ENCODE assay signal across 8 cellular contexts in genomic region chr10:68074775-68075549, GRCh38. TPM values are rescaled to one million over a fixed set of nuclear protein-coding genes. Genes with fewer than 3 reads are reported as not detected.
A peak's percentile ranks its signal among the peaks of the same experiment; 100 is the strongest.
DNase-seq lines count a peak whose midpoint lies in the region; ATAC-seq and TF ChIP-seq lines count a peak whose summit lies in the region.

HERC4 (minus strand) TSS chr10:68075283; CDS start chr10:68073108, 2,175 bp downstream.

- peak within 1 kb of the TSS; percentile 94 for H3K4me3 Mint-ChIP-seq in activated CD4-positive, alpha-beta T cell treated with anti-CD3 and anti-CD28 coated beads, Interleukin-2, amount 10 ng/mL, durations not matched to agents 24 days and 14 days

- TF ChIP-seq CTCF in colonic mucosa (IDR thresholded peaks at IDR 0.05), result no peak

- peak; percentile 75 to 79 for DNase-seq in AML-193 (lab: John Stamatoyannopoulos, UW)
- DNase-seq in NCI-H460 (ENCODE audit: extremely low read depth, low read depth), result peak; percentile 92
- peak; percentile 96 for DNase-seq in activated CD4-positive, alpha-beta T cell treated with anti-CD3 and anti-CD28 coated beads, Interleukin-2, amount 10 ng/mL, durations not matched to agents 24 days and 14 days
- DNase-seq in colonic mucosa, result peak; percentile 95
- DNase-seq in stimulated activated CD4-positive, alpha-beta T cell treated with anti-CD3 and anti-CD28 coated beads, Interleukin-1b, Interleukin-23, amount 100 ng/mL, for 24 hours (ENCODE audit: low read depth in 4 of 4, low spot score in 1 of 4), result peak; percentile 76 to 88 (median 86)

- H3K27ac Mint-ChIP-seq in activated CD4-positive, alpha-beta T cell treated with anti-CD3 and anti-CD28 coated beads, Interleukin-2, amount 10 ng/mL, durations not matched to agents 24 days and 14 days, result peak within 1 kb of the TSS; percentile 91

- ATAC-seq in GM19023 (IDR thresholded peaks at IDR 0.05; ENCODE audit: unreplicated experiment) (peak; percentile 96), HG03196 (IDR thresholded peaks at IDR 0.05; ENCODE audit: unreplicated experiment) (peak; percentile 95)

- peaks cover 5% of the 10 kb centered on the region for H3K9me3 Mint-ChIP-seq in activated CD4-positive, alpha-beta T cell treated with anti-CD3 and anti-CD28 coated beads, Interleukin-2, amount 10 ng/mL, durations not matched to agents 24 days and 14 days

- no peaks in the 10 kb centered on the region for H3K27me3 ChIP-seq in colonic mucosa
- H3K27me3 ChIP-seq in layer of hippocampus (ENCODE audit: control insufficient read depth, insufficient read depth, low read length), result no peaks in the 10 kb centered on the region

- intact Hi-C loops in activated CD4-positive, alpha-beta T cell treated with anti-CD3 and anti-CD28 coated beads, Interleukin-2, amount 10 ng/mL, durations not matched to agents 24 days and 14 days (cut with micrococcal nuclease), result loop anchor here (1.0 to 2.0 kb wide), 7 partner anchors 32 to 826 kb away; partner anchors contain the start of gene DDX50
- intact Hi-C loops in colonic mucosa (cut with DNase I), result loop anchor here (10.0 kb wide), 1 partner anchor 190 kb away; the partner anchor contains the start of gene SIRT1

- peak within 1 kb of the TSS; percentile 99 for H3K27ac ChIP-seq in colonic mucosa
- peak within 1 kb of the TSS; percentile 96 for H3K27ac ChIP-seq in layer of hippocampus (ENCODE audit: low read depth, low read length)

- peaks cover 31% of the 10 kb centered on the region for H3K4me1 Mint-ChIP-seq in activated CD4-positive, alpha-beta T cell treated with anti-CD3 and anti-CD28 coated beads, Interleukin-2, amount 10 ng/mL, durations not matched to agents 24 days and 14 days

- H3K9ac ChIP-seq in colonic mucosa (ENCODE audit: low read depth in 2 of 2, low read length in 2 of 2), result peak within 1 kb of the TSS; percentile 98 to 99

- H3K27me3 Mint-ChIP-seq in activated CD4-positive, alpha-beta T cell treated with anti-CD3 and anti-CD28 coated beads, Interleukin-2, amount 10 ng/mL, durations not matched to agents 24 days and 14 days, result no peaks in the 10 kb centered on the region

- peaks cover 9% of the 10 kb centered on the region for H3K4me1 ChIP-seq in colonic mucosa

- no peaks in the 10 kb centered on the region for H3K36me3 ChIP-seq in colonic mucosa

- peaks cover 22% of the 10 kb centered on the region for H3K36me3 Mint-ChIP-seq in activated CD4-positive, alpha-beta T cell treated with anti-CD3 and anti-CD28 coated beads, Interleukin-2, amount 10 ng/mL, durations not matched to agents 24 days and 14 days (ENCODE audit: low read depth)

- H3K4me3 ChIP-seq in colonic mucosa, result peak within 1 kb of the TSS; percentile 85

- no peaks in the 10 kb centered on the region for H3K9me3 ChIP-seq in colonic mucosa

RNA-seq across cellular contexts. Expression of gene HERC4, which starts in this region (rescaled TPM):
- 49.6 and 61.2 TPM in 2 replicates for total RNA-seq in NCI-H460 (2014; rRNA removed; shearing (Covaris generic))
- 51.5 and 74.3 TPM in 2 replicates for polyA plus RNA-seq in NCI-H460 (2014; cell fraction: nucleus; rRNA removed)
- 45.2 and 49.1 TPM in 2 replicates for total RNA-seq in activated CD4-positive, alpha-beta T cell treated with anti-CD3 and anti-CD28 coated beads, Interleukin-2, amount 10 ng/mL, durations not matched to agents 24 days and 14 days
- 10 to 100 TPM; 35.3 to 51.5 TPM for total RNA-seq in colonic mucosa

Comparison
In these comparisons a context has a peak if more than half of its experiments do, and no peak if none do; other contexts are left out.
1. Peak in every context shown above with its lines: DNase-seq, ATAC-seq, H3K4me3 ChIP-seq and H3K27ac ChIP-seq.